In genomic region chr12:30968211-30968610, GRCh38 we compare ENCODE assay signal across 23 cellular contexts. TPM values are rescaled to one million over a fixed set of nuclear protein-coding genes. Genes with fewer than 3 reads are reported as not detected.
"Had no signal": no experiment of that assay in that cellular context is flagged by ENCODE, and none has a peak within 500 bp of the region (broad histone marks: within the 10 kb centered on the region; RNA-seq: fewer than 3 reads in every experiment).

No MANE protein-coding gene starts in this region.

- H3K9me3 Mint-ChIP-seq: neural crest cell had no signal

- H3K36me3 Mint-ChIP-seq: activated naive CD8-positive, alpha-beta T cell had no signal

- H3K4me1 Mint-ChIP-seq: neural crest cell had no signal

- H3K27ac Mint-ChIP-seq: activated naive CD8-positive, alpha-beta T cell; progenitor cell of endocrine pancreas had no signal

- H3K4me3 ChIP-seq: adrenal gland, breast epithelium, lower lobe of right lung, mucosa of descending colon had no signal

- H3K36me3 ChIP-seq: adrenal gland, breast epithelium, lower lobe of right lung had no signal

- H3K27me3 ChIP-seq: adrenal gland, breast epithelium had no signal

- H3K9me3 ChIP-seq: adrenal gland, breast epithelium, lower lobe of right lung, mucosa of descending colon had no signal

- ATAC-seq: esophagus mucosa; left colon; lower lobe of right lung; mucosa of descending colon; SK-N-SH treated with all-trans-retinoic acid at 6 μM for 48 hours; stimulated activated naive CD8-positive, alpha-beta T cell treated with anti-CD3 and anti-CD28 coated beads, Interleukin-15, Interleukin-2, amounts not matched to agents 100 U/mL and 50 U/mL, for 24 hours had no signal

- H3K27ac ChIP-seq: adrenal gland, breast epithelium, lower lobe of right lung, VCaP had no signal

- DNase-seq: activated CD4-positive, CD25-positive, alpha-beta regulatory T cell treated with anti-CD3 and anti-CD28 coated beads, Interleukin-2, amount 50 U/mL, for 72 hours; activated naive CD4-positive, alpha-beta T cell; activated T-cell treated with anti-CD3 and anti-CD28 coated beads, Interleukin-2, amount 50 U/mL, for 1 hour; adrenal gland; dermis blood vessel endothelial cell; effector CD8-positive, alpha-beta T cell; glutamatergic neuron; left colon; lower lobe of right lung; mesendoderm; retina; stimulated activated CD4-positive, alpha-beta T cell treated with anti-CD3 and anti-CD28 coated beads, Interleukin-12 subunit alpha, Interleukin-12 subunit beta, amount 100 ng/mL, for 4 hours; stimulated activated CD4-positive, alpha-beta T cell treated with anti-CD3 and anti-CD28 coated beads, Interleukin-4, amount 100 ng/mL, for 4 hours; stimulated activated naive CD8-positive, alpha-beta T cell treated with anti-CD3 and anti-CD28 coated beads, Interleukin-15, Interleukin-2, amounts not matched to agents 100 U/mL and 50 U/mL, for 24 hours had no signal

- H3K4me3 Mint-ChIP-seq: activated naive CD8-positive, alpha-beta T cell; neural crest cell had no signal

- H3K4me1 ChIP-seq: adrenal gland, lower lobe of right lung had no signal

RNA-seq across cellular contexts. Expression of gene TSPAN11, which starts 41.7 kb away (rescaled TPM):
- total RNA-seq: T-helper 2 cell treated with Interferon-gamma antibody and Interleukin-4, amounts not matched to agents 100 ng/mL and 5 ng/mL, for 36 hours had no signal
